8 cellular contexts compared by ENCODE assay signal in the genomic region with DNA sequence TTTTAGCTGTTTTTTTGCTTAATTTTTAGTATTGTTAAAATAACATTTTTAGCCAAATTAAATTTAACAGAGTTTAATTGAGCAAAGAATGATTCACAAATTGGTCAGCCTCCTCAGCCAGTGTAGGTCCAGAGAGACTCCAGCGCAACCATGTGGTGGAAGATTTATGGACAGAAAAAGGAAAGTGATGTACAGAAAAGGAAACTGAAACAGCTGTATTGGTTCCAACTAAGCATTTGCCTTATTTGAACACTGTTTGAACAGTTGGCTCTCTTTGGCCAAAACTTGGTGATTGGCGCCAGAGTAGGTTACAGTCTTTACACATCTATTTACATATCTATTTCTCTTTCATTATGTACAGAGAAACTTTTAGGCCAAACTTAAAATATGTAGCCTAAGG. TPM values are rescaled to one million over a fixed set of nuclear protein-coding genes. Genes with fewer than 3 reads are reported as not detected.
DNase-seq lines count a peak whose midpoint lies in the region; ATAC-seq and TF ChIP-seq lines count a peak whose summit lies in the region.

No MANE protein-coding gene starts in this region.

- intact Hi-C loops in activated CD4-positive, alpha-beta memory T cell treated with anti-CD3 and anti-CD28 coated beads for 36 hours (cut with micrococcal nuclease), result no loop called here
- intact Hi-C loops in right lobe of liver (cut with DNase I), result no loop called here

- no peaks in the 10 kb centered on the region for H3K36me3 Mint-ChIP-seq in activated CD4-positive, alpha-beta memory T cell treated with anti-CD3 and anti-CD28 coated beads for 36 hours

- H3K27ac Mint-ChIP-seq in activated CD4-positive, alpha-beta memory T cell treated with anti-CD3 and anti-CD28 coated beads for 36 hours, result no peak overlapping the region

- no peaks in the 10 kb centered on the region for H3K27me3 ChIP-seq in HAP-1 (ENCODE audit: low read depth)
- no peaks in the 10 kb centered on the region for H3K27me3 ChIP-seq in right lobe of liver

- CTCF ChIA-PET in activated CD4-positive, alpha-beta memory T cell treated with anti-CD3 and anti-CD28 coated beads for 36 hours (lab: Charles Lee), result interaction anchor here (1.2 to 1.4 kb wide), 2 partner anchors 56 to 74 kb away, joined by 3 to 5 read pairs; no protein-coding TSS in a partner anchor

- no peaks in the 10 kb centered on the region for H3K9me3 Mint-ChIP-seq in activated CD4-positive, alpha-beta memory T cell treated with anti-CD3 and anti-CD28 coated beads for 36 hours

- WGBS in right lobe of liver (ENCODE audit: insufficient coverage, low coverage, low lambda C conversion rate, missing lambda C conversion rate), result 8% methylated on average over 2 of the region's 2 CpGs

- POLR2A ChIA-PET in activated CD4-positive, alpha-beta memory T cell treated with anti-CD3 and anti-CD28 coated beads for 36 hours (lab: Charles Lee), result interaction anchor here (1.0 kb wide), 1 partner anchor 18 kb away, joined by 3 read pairs; no protein-coding TSS in a partner anchor

- in situ Hi-C loops in HAP-1 (cut with MboI; ENCODE audit: low sequenced_read_pairs), result no loop called here

- no peak overlapping the region for H3K4me3 Mint-ChIP-seq in activated CD4-positive, alpha-beta memory T cell treated with anti-CD3 and anti-CD28 coated beads for 36 hours

- H3K4me1 ChIP-seq in HAP-1 (peaks cover 11% of the 10 kb centered on the region), right lobe of liver (peaks cover 0 to 15% (median 0%) of the 10 kb centered on the region in 4 donors)

- H3K27ac ChIP-seq in right lobe of liver, result no peak overlapping the region

- peaks cover 9% of the 10 kb centered on the region for H3K4me1 Mint-ChIP-seq in activated CD4-positive, alpha-beta memory T cell treated with anti-CD3 and anti-CD28 coated beads for 36 hours (ENCODE audit: low read depth)

- TF ChIP-seq POLR2A in right lobe of liver (IDR thresholded peaks at IDR 0.05), result no peak

- H3K27me3 Mint-ChIP-seq in activated CD4-positive, alpha-beta memory T cell treated with anti-CD3 and anti-CD28 coated beads for 36 hours, result no peaks in the 10 kb centered on the region

- DNase-seq in stimulated activated CD4-positive, alpha-beta T cell treated with anti-CD3 and anti-CD28 coated beads, Interleukin-15, amount 100 ng/mL, for 24 hours, result peak; percentile 7
- DNase-seq in stimulated activated CD4-positive, alpha-beta T cell treated with anti-CD3 and anti-CD28 coated beads, Interleukin-2, amount 100 ng/mL, for 48 hours, result no peak
- peak; percentile 18 to 35 for DNase-seq in HAP-1 (ENCODE audit: low spot score in 2 of 2)
- DNase-seq in Kasumi-1 (lab: John Stamatoyannopoulos, UW), result peak; percentile 12 to 26
- DNase-seq in activated CD4-positive, alpha-beta memory T cell treated with anti-CD3 and anti-CD28 coated beads for 36 hours, result peak; percentile 37
- DNase-seq in right lobe of liver, result peak in 2 of 3 donors; percentile 21 to 47
- DNase-seq in stimulated activated naive CD4-positive, alpha-beta T cell (lab: John Stamatoyannopoulos, UW), result no peak
- no peak for DNase-seq in DMS153 treated with DMSO at 0.1 percent for 48 hours (lab: John Stamatoyannopoulos, UW; ENCODE audit: unreplicated experiment)

- peak in 2 of 4 donors; percentile 30 to 40 for TF ChIP-seq CTCF in right lobe of liver (IDR thresholded peaks at IDR 0.05)

- H3K9me3 ChIP-seq in HAP-1 (no peaks in the 10 kb centered on the region), right lobe of liver (no peaks in the 10 kb centered on the region)

- peak; percentile 91 to 98 (median 94) for ATAC-seq in right lobe of liver

- no peaks in the 10 kb centered on the region for H3K36me3 ChIP-seq in HAP-1 (replicated peaks)
- H3K36me3 ChIP-seq in right lobe of liver, result no peaks in the 10 kb centered on the region

- no peak overlapping the region for H3K4me3 ChIP-seq in HAP-1
- no peak overlapping the region for H3K4me3 ChIP-seq in right lobe of liver

RNA-seq across cellular contexts. Expression of gene RPS6KC1, which starts 19.4 kb away (rescaled TPM):
- 1 to 10 TPM; 5.9 to 6.7 TPM for total RNA-seq in activated CD4-positive, alpha-beta memory T cell treated with anti-CD3 and anti-CD28 coated beads for 36 hours
- 1 to 10 TPM; 7.7 to 9.1 (median 8.4) TPM for total RNA-seq in right lobe of liver

RNA-seq across cellular contexts. Expression of gene ANGEL2, which starts 54.7 kb away (rescaled TPM):
- 10 to 100 TPM; 41.3 to 46.4 TPM for total RNA-seq in activated CD4-positive, alpha-beta memory T cell treated with anti-CD3 and anti-CD28 coated beads for 36 hours
- total RNA-seq in right lobe of liver, result 10 to 100 TPM; 12.1 to 23.2 (median 15.2) TPM

Comparison
In these comparisons a context has a peak if more than half of its experiments do, and no peak if none do; other contexts are left out.
1. DNase-seq: peak in stimulated activated CD4-positive, alpha-beta T cell treated with anti-CD3 and anti-CD28 coated beads, Interleukin-15, amount 100 ng/mL, for 24 hours (single experiment), HAP-1 (2 of 2), Kasumi-1 (2 of 2), activated CD4-positive, alpha-beta memory T cell treated with anti-CD3 and anti-CD28 coated beads for 36 hours (single experiment) and right lobe of liver (2 of 3); none in stimulated activated CD4-positive, alpha-beta T cell treated with anti-CD3 and anti-CD28 coated beads, Interleukin-2, amount 100 ng/mL, for 48 hours (0 of 2), stimulated activated naive CD4-positive, alpha-beta T cell (0 of 6) and DMS153 treated with DMSO at 0.1 percent for 48 hours (single experiment).